Comparison of ENCODE assay signal across 8 cellular contexts in the genomic region with DNA sequence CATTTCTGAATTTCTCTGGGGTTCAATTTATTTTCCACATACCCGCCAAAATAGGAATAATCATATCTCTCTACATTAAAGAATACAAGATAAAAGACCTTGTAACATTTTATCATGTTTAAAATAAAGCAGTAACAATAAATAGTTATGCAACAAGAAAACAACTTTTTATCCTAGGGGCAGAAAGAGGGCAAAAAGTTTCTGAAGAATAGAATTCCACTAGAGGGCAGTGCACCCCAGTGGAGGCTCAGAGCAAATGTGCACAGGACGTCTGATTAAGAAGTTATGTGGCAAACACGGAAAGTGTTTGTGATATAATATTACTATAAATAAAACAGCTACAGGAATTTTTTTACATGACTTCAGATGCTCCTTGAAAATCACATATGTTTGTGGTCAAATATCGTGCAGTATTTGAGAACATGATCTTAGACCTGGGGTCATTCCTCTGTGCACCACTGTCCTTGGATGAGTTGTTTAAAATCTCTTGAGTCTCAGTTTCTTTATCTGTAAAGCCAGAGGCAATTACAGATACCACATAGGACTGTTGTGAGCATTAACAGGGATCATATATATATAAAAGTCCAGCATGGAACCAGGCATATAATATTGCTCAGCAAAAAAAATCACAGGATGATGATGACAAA.
A peak's percentile ranks its signal among the peaks of the same experiment; 100 is the strongest.
DNase-seq lines count a peak whose midpoint lies in the region; ATAC-seq, FAIRE-seq and TF ChIP-seq lines count a peak whose summit lies in the region.

No MANE protein-coding gene starts in this region.

- H3K9me3 Mint-ChIP-seq in central memory CD8-positive, alpha-beta T cell = no peaks in the 10 kb centered on the region
- H3K9me3 Mint-ChIP-seq in stimulated activated memory B cell treated with anti-CD40 and anti-IgM and Interleukin-4, amounts not matched to agents 10 μg/mL and 1 μg/mL and 100 μg/mL, for 72 hours = no peaks in the 10 kb centered on the region

- ATAC-seq in HG02938 (IDR thresholded peaks at IDR 0.05; ENCODE audit: unreplicated experiment) = peak; percentile 56
- ATAC-seq in central memory CD8-positive, alpha-beta T cell (replicated peaks; ENCODE audit: extremely low read depth, poor library complexity, severe bottlenecking) = peak; percentile 58
- peak; percentile 58 for ATAC-seq in stimulated activated memory B cell treated with anti-CD40 and anti-IgM and Interleukin-4, amounts not matched to agents 10 μg/mL and 1 μg/mL and 100 μg/mL, for 72 hours

- H3K4me3 Mint-ChIP-seq in central memory CD8-positive, alpha-beta T cell = no peak overlapping the region
- H3K4me3 Mint-ChIP-seq in stimulated activated memory B cell treated with anti-CD40 and anti-IgM and Interleukin-4, amounts not matched to agents 10 μg/mL and 1 μg/mL and 100 μg/mL, for 72 hours = no peak overlapping the region

- H3K27me3 Mint-ChIP-seq in central memory CD8-positive, alpha-beta T cell = peaks cover 23% of the 10 kb centered on the region
- H3K27me3 Mint-ChIP-seq in stimulated activated memory B cell treated with anti-CD40 and anti-IgM and Interleukin-4, amounts not matched to agents 10 μg/mL and 1 μg/mL and 100 μg/mL, for 72 hours = peaks cover 26% of the 10 kb centered on the region

- DNase-seq in NCI-H2171 (lab: John Stamatoyannopoulos, UW) = peak; percentile 64
- DNase-seq in central memory CD8-positive, alpha-beta T cell (ENCODE audit: low spot score in 2 of 2) = peak in 1 of 2 donors; percentile 33
- peak; percentile 85 for DNase-seq in left kidney (ENCODE audit: low read depth, low spot score)

- H3K27ac Mint-ChIP-seq in central memory CD8-positive, alpha-beta T cell (ENCODE audit: low read depth) = no peak overlapping the region
- H3K27ac Mint-ChIP-seq in stimulated activated memory B cell treated with anti-CD40 and anti-IgM and Interleukin-4, amounts not matched to agents 10 μg/mL and 1 μg/mL and 100 μg/mL, for 72 hours = no peak overlapping the region

- peak; percentile 94 for FAIRE-seq in A204.1 (lab: Jason Lieb, UNC)
- FAIRE-seq in TTC549 (lab: Jason Lieb, UNC) = peak; percentile 79

- no peaks in the 10 kb centered on the region for H3K36me3 Mint-ChIP-seq in central memory CD8-positive, alpha-beta T cell (ENCODE audit: insufficient read depth)
- no peaks in the 10 kb centered on the region for H3K36me3 Mint-ChIP-seq in stimulated activated memory B cell treated with anti-CD40 and anti-IgM and Interleukin-4, amounts not matched to agents 10 μg/mL and 1 μg/mL and 100 μg/mL, for 72 hours

- peak; percentile 67 for TF ChIP-seq CTCF in GM12873 (IDR thresholded peaks at IDR 0.05; ENCODE audit: insufficient read depth, low read depth, low read length, missing control alignments)

- no peaks in the 10 kb centered on the region for H3K4me1 Mint-ChIP-seq in central memory CD8-positive, alpha-beta T cell
- no peaks in the 10 kb centered on the region for H3K4me1 Mint-ChIP-seq in stimulated activated memory B cell treated with anti-CD40 and anti-IgM and Interleukin-4, amounts not matched to agents 10 μg/mL and 1 μg/mL and 100 μg/mL, for 72 hours
